9 cellular contexts compared by ENCODE assay signal in the genomic region with DNA sequence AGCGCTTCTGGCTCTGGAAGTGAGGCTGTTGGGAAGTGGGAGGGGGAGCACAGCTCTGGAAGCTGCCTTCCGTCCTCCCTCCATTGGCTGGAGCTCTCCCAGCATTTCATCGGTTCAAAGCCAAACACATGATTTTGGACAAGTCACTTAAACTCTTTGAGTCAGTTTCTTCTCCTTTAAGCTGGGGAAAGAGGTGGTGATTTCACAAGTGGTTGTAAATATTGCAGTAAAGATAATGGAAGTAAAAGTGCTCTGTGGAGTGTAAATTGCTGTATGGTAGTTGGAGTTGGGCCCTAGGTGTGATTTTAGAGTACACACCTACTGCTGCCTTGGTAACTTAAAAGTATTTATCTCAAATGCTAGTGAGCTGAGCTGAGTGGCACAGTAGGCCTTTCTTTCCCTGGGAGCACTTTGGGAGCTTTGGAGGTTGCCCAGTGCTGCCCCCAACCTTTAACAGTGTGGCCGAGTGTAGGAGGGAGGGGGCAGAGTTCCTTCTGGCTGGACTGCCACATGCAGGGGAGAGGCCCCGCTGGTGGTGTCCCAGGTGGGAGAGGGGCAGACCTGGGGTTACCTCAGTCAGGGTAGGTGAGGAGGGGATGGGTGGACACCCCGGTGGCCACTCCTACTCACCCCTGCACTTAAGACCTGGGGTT. TPM values are rescaled to one million over a fixed set of nuclear protein-coding genes. Genes with fewer than 3 reads are reported as not detected.
A peak's percentile ranks its signal among the peaks of the same experiment; 100 is the strongest.
DNase-seq lines count a peak whose midpoint lies in the region; ATAC-seq, FAIRE-seq and TF ChIP-seq lines count a peak whose summit lies in the region.
"Had no signal": no experiment of that assay in that cellular context is flagged by ENCODE, and none has a peak within 500 bp of the region (broad histone marks: within the 10 kb centered on the region; RNA-seq: fewer than 3 reads in every experiment).

No MANE protein-coding gene starts in this region.

- peaks cover 11% of the 10 kb centered on the region for H3K4me1 ChIP-seq in colonic mucosa
- H3K4me1 ChIP-seq in HepG2 (ENCODE audit: insufficient read depth, low read length), result peaks cover 38% of the 10 kb centered on the region

- H3K4me2 ChIP-seq in HepG2 (ENCODE audit: low read depth, low read length), result peak overlapping the region; percentile 64

- no peak for TF ChIP-seq POLR2A in HepG2 (IDR thresholded peaks at IDR 0.05; ENCODE audit: insufficient read depth in 1 of 2, low read depth in 2 of 2, low read length in 2 of 2)

- TF ChIP-seq CTCF in colonic mucosa (IDR thresholded peaks at IDR 0.05), result no peak
- TF ChIP-seq CTCF in HepG2 (CRISPR knock-in tag; IDR thresholded peaks at IDR 0.05), result peak; percentile 38
- TF ChIP-seq CTCF in GM10248 (IDR thresholded peaks at IDR 0.05; ENCODE audit: control extremely low read depth, extremely low read depth, low read depth, missing control alignments), result no peak

- intact Hi-C loops in colonic mucosa (cut with DNase I), result no loop called here
- intact Hi-C loops in HepG2 (cut with micrococcal nuclease; ENCODE audit: unreplicated experiment), result no loop called here
- intact Hi-C loops in activated CD4-positive, alpha-beta memory T cell treated with anti-CD3 and anti-CD28 coated beads for 36 hours (cut with micrococcal nuclease), result no loop called here

- no peaks in the 10 kb centered on the region for H3K4me1 Mint-ChIP-seq in activated CD4-positive, alpha-beta memory T cell treated with anti-CD3 and anti-CD28 coated beads for 36 hours (ENCODE audit: low read depth)

- peak overlapping the region; percentile 55 to 60 for H3K9ac ChIP-seq in colonic mucosa (ENCODE audit: low read depth in 2 of 2, low read length in 2 of 2)
- peak overlapping the region; percentile 36; the same call in 1 of the 2 replicates for H3K9ac ChIP-seq in HepG2 (ENCODE audit: insufficient read depth, low read depth, low read length)

- H3K9me3 Mint-ChIP-seq in activated CD4-positive, alpha-beta memory T cell treated with anti-CD3 and anti-CD28 coated beads for 36 hours, result no peaks in the 10 kb centered on the region

- H3K36me3 Mint-ChIP-seq in activated CD4-positive, alpha-beta memory T cell treated with anti-CD3 and anti-CD28 coated beads for 36 hours, result no peaks in the 10 kb centered on the region

- no peak overlapping the region for H2AFZ ChIP-seq in HepG2 (ENCODE audit: low read length)

- POLR2A ChIA-PET in HepG2 (lab: Yijun Ruan, JAX) (interaction anchor here (0.8 to 2.5 kb wide), 3 partner anchors 15 to 75 kb away, joined by 3 to 11 read pairs (median 3); no protein-coding TSS in a partner anchor), GM10248 (lab: Yijun Ruan, JAX) (no interaction called here)
- POLR2A ChIA-PET in activated CD4-positive, alpha-beta memory T cell treated with anti-CD3 and anti-CD28 coated beads for 36 hours (lab: Charles Lee), result no interaction called here

- peak; percentile 69 for ATAC-seq in HepG2

- H3K4me3 ChIP-seq in colonic mucosa (no peak overlapping the region), HepG2 (replicated peaks in 1 of 3; ENCODE audit: insufficient read depth in 1 of 3, low read depth in 2 of 3, low read length in 3 of 3) (peak overlapping the region in 1 of 3 experiments; percentile 27; a peak in 2 of 6 replicates)

- TF ChIP-seq EP300 in HepG2 (IDR thresholded peaks at IDR 0.05; ENCODE audit: low read depth in 2 of 2, low read length in 2 of 2) (no peak), HepG2 (CRISPR knock-in tag; IDR thresholded peaks at IDR 0.05; ENCODE audit: borderline replicate concordance) (no peak)

- peak; percentile 18 for FAIRE-seq in HepG2 (lab: Jason Lieb, UNC)
- FAIRE-seq: endometrium had no signal

- H3K36me3 ChIP-seq in colonic mucosa (no peaks in the 10 kb centered on the region), HepG2 (replicated peaks in 1 of 2; ENCODE audit: control insufficient read depth in 1 of 2, insufficient read depth in 2 of 2, low read length in 2 of 2) (no peaks in the 10 kb centered on the region)

- TF ChIP-seq RAD21 in HepG2 (CRISPR knock-in tag; IDR thresholded peaks at IDR 0.05), result no peak

- H3K27ac ChIP-seq in colonic mucosa (peak overlapping the region; percentile 24), HepG2 (ENCODE audit: extremely low read length, insufficient read depth, low read length) (peak overlapping the region; percentile 9)

- H3K79me2 ChIP-seq in HepG2 (ENCODE audit: insufficient read depth, low read length), result peaks cover 23% of the 10 kb centered on the region

- H3K9me3 ChIP-seq in colonic mucosa (no peaks in the 10 kb centered on the region), HepG2 (ENCODE audit: low read length) (no peaks in the 10 kb centered on the region)

- no peak overlapping the region for H3K4me3 Mint-ChIP-seq in activated CD4-positive, alpha-beta memory T cell treated with anti-CD3 and anti-CD28 coated beads for 36 hours

- H3K27me3 Mint-ChIP-seq in activated CD4-positive, alpha-beta memory T cell treated with anti-CD3 and anti-CD28 coated beads for 36 hours, result peaks cover 3% of the 10 kb centered on the region

- 44% methylated on average over 6 of the region's 6 CpGs for WGBS in HepG2 (ENCODE audit: low lambda C conversion rate)

- H3K27me3 ChIP-seq in colonic mucosa (no peaks in the 10 kb centered on the region), HepG2 (ENCODE audit: control insufficient read depth in 1 of 2, insufficient read depth in 2 of 2, low read length in 2 of 2) (no peaks in the 10 kb centered on the region)

- CTCF ChIA-PET in HepG2 (lab: Yijun Ruan, JAX; ENCODE audit: low intra/inter-chr PET ratio, low total read pairs), result no interaction called here
- CTCF ChIA-PET in GM10248 (lab: Yijun Ruan, JAX), result no interaction called here
- CTCF ChIA-PET in activated CD4-positive, alpha-beta memory T cell treated with anti-CD3 and anti-CD28 coated beads for 36 hours (lab: Charles Lee), result no interaction called here

- no TSS peak for BruUV-seq in HepG2 (replicated peaks; lab: Mats Ljungman, UMichigan)

- in situ Hi-C loops in HepG2 (cut with HindIII; ENCODE audit: extremely low pct_ligation_motif_present, low pct_unique_long_range_greater_than_20kb), result no loop called here

- no peak overlapping the region for H3K27ac Mint-ChIP-seq in activated CD4-positive, alpha-beta memory T cell treated with anti-CD3 and anti-CD28 coated beads for 36 hours

- peak; percentile 51 for DNase-seq in HuH-7 (ENCODE audit: low spot score)
- DNase-seq in colonic mucosa, result no peak
- no peak for DNase-seq in HepG2 (ENCODE audit: low spot score)
- peak; percentile 67 for DNase-seq in stromal cell of bone marrow (ENCODE audit: low read depth)
- no peak for DNase-seq in central memory CD4-positive, alpha-beta T cell
- no peak for DNase-seq in GM10248 (ENCODE audit: extremely low spot score)
- DNase-seq in activated CD4-positive, alpha-beta memory T cell treated with anti-CD3 and anti-CD28 coated beads for 36 hours, result no peak
- DNase-seq in DMS79 treated with DMSO at 0.1 percent for 48 hours (lab: John Stamatoyannopoulos, UW), result no peak

- peaks cover 4% of the 10 kb centered on the region; the same call in 1 of the 2 replicates for H4K20me1 ChIP-seq in HepG2 (ENCODE audit: insufficient read depth, low read length)

TF ChIP-seq in HepG2, 621 proteins besides CTCF, POLR2A, EP300 and RAD21 (continues in another document):
- TF ChIP-seq AHR (CRISPR knock-in tag; IDR thresholded peaks at IDR 0.05), result no peak
- TF ChIP-seq PCBP1 (IDR thresholded peaks at IDR 0.05; ENCODE audit: borderline replicate concordance, low read depth, low read length), result no peak
- peak; percentile 27; the same call in 1 of the 2 replicates for TF ChIP-seq CEBPB (IDR thresholded peaks at IDR 0.05; ENCODE audit: borderline replicate concordance, low read depth, low read length)
- TF ChIP-seq CEBPG (CRISPR knock-in tag; IDR thresholded peaks at IDR 0.05), result 0 out of 2 replicates have a peak, but pooled peaks have one; percentile 8
- peak; percentile 14; the same call in 1 of the 2 replicates for TF ChIP-seq SALL1 (CRISPR knock-in tag; IDR thresholded peaks at IDR 0.05)
- no peak for TF ChIP-seq ZNF780A (CRISPR knock-in tag; IDR thresholded peaks at IDR 0.05)
- TF ChIP-seq RFX3 (CRISPR knock-in tag; IDR thresholded peaks at IDR 0.05), result no peak
- TF ChIP-seq ZNF431 (CRISPR knock-in tag; IDR thresholded peaks at IDR 0.05; ENCODE audit: borderline replicate concordance, low read depth), result no peak
- no peak for TF ChIP-seq PAWR (CRISPR knock-in tag; IDR thresholded peaks at IDR 0.05; ENCODE audit: borderline replicate concordance)

RNA-seq across cellular contexts. Expression of a gene that starts 54.7 kb away (rescaled TPM):
- total RNA-seq in colonic mucosa, result 10 to 100 TPM; 58.1 to 61.7 TPM
- 7.3 and 7.5 TPM in 2 replicates for total RNA-seq in HepG2 (2016; rRNA removed; fragmentation: Illumina TruSeq; extraction: Trizol)
- 2.7 and 4.4 TPM in 2 replicates for total RNA-seq in HepG2 (2016; cell fraction: cytosol; rRNA removed; fragmentation: Illumina TruSeq; extraction: Trizol; ENCODE audit: low read depth)
- 5.8 and 6.1 TPM in 2 replicates for total RNA-seq in HepG2 (2016; cell fraction: insoluble cytoplasmic fraction; rRNA removed; fragmentation: Illumina TruSeq; extraction: Trizol)
- 5.3 and 5.4 TPM in 2 replicates for total RNA-seq in HepG2 (2016; cell fraction: membrane; rRNA removed; fragmentation: Illumina TruSeq; extraction: Trizol)
- 9.2 and 12.1 TPM in 2 replicates for total RNA-seq in HepG2 (2016; cell fraction: nucleus; rRNA removed; fragmentation: Illumina TruSeq; extraction: Trizol)
- 15.5 and 22.3 TPM in 2 replicates for polyA plus RNA-seq in HepG2 (2011; rRNA removed)
- polyA plus RNA-seq in HepG2 (2011; cell fraction: cytosol; rRNA removed), result 10.3 and 11.1 TPM in 2 replicates
- polyA plus RNA-seq in HepG2 (2011; cell fraction: nucleus; rRNA removed), result 23.5 and 27.0 TPM in 2 replicates
- polyA plus RNA-seq in HepG2 (2012), result 8.6 and 9.2 TPM in 2 replicates
- polyA plus RNA-seq in HepG2 (2016; cell fraction: cytosol; fragmentation: Illumina TruSeq; extraction: Trizol; ENCODE audit: low read depth), result 0.52 and 0.53 TPM in 2 replicates
- 6.8 and 8.0 TPM in 2 replicates for polyA plus RNA-seq in HepG2 (2016; cell fraction: insoluble cytoplasmic fraction; fragmentation: Illumina TruSeq; extraction: Trizol; ENCODE audit: low read depth)
- 2.2 and 2.8 TPM in 2 replicates for polyA plus RNA-seq in HepG2 (2016; cell fraction: membrane; fragmentation: Illumina TruSeq; extraction: Trizol; ENCODE audit: low read depth)
- 12.8 and 15.6 TPM in 2 replicates for polyA plus RNA-seq in HepG2 (2016; cell fraction: nucleus; fragmentation: Illumina TruSeq; extraction: Trizol; ENCODE audit: insufficient read depth, low read depth)
- 13.6 and 22.4 TPM in 2 replicates for polyA minus RNA-seq in HepG2 (2011; rRNA and poly(A)+ RNA removed; ENCODE audit: low replicate concordance)
- polyA minus RNA-seq in HepG2 (2011; cell fraction: cytosol; rRNA and poly(A)+ RNA removed), result 14.0 and 17.7 TPM in 2 replicates
- 49.2 and 56.1 TPM in 2 replicates for polyA minus RNA-seq in HepG2 (2011; cell fraction: nucleus; rRNA and poly(A)+ RNA removed)
- total RNA-seq in activated CD4-positive, alpha-beta memory T cell treated with anti-CD3 and anti-CD28 coated beads for 36 hours, result under 1 TPM; 0.26 to 0.97 TPM

Comparison
In these comparisons a context has a peak if more than half of its experiments do, and no peak if none do; other contexts are left out.
1. DNase-seq: peak in HuH-7 (single experiment) and stromal cell of bone marrow (single experiment); none in colonic mucosa (single experiment), HepG2 (single experiment), central memory CD4-positive, alpha-beta T cell (single experiment), GM10248 (single experiment), activated CD4-positive, alpha-beta memory T cell treated with anti-CD3 and anti-CD28 coated beads for 36 hours (single experiment) and DMS79 treated with DMSO at 0.1 percent for 48 hours (single experiment).